34 cellular contexts compared by ENCODE assay signal in genomic region chr10:100319736-100320135, GRCh38. TPM values are rescaled to one million over a fixed set of nuclear protein-coding genes. Genes with fewer than 3 reads are reported as not detected.
DNase-seq lines count a peak whose midpoint lies in the region; TF ChIP-seq lines count a peak whose summit lies in the region.
"Had no signal": no experiment of that assay in that cellular context is flagged by ENCODE, and none has a peak within 500 bp of the region (broad histone marks: within the 10 kb centered on the region; RNA-seq: fewer than 3 reads in every experiment).

No MANE protein-coding gene starts in this region.

- H3K27ac ChIP-seq in dorsolateral prefrontal cortex = peak overlapping the region in 57 of 59 donors; percentile 22 to 94 (median 82)
- H3K27ac ChIP-seq: 22Rv1, breast epithelium, C4-2B, gastroesophageal sphincter, hepatocyte, ovary, right atrium auricular region, testis had no signal

- TF ChIP-seq CTCF in dorsolateral prefrontal cortex (IDR thresholded peaks at IDR 0.05 in 54 of 56, conservative IDR thresholded peaks at IDR 0.05 in 2 of 56; ENCODE audit: low read depth in 1 of 56, partially characterized antibody in 56 of 56) = peak in 1 of 56 donors; percentile 22

- DNase-seq in DMS53 (lab: John Stamatoyannopoulos, UW) = peak; percentile 22
- DNase-seq in DMS53 treated with DMSO at 0.1 percent for 48 hours (lab: John Stamatoyannopoulos, UW; ENCODE audit: unreplicated experiment) = no peak
- DNase-seq in NCI-H345 treated with DMSO at 0.1 percent for 48 hours (lab: John Stamatoyannopoulos, UW; ENCODE audit: unreplicated experiment) = peak; percentile 18
- no peak for DNase-seq in dorsolateral prefrontal cortex
- DNase-seq in superior temporal gyrus (ENCODE audit: extremely low spot score) = peak; percentile 88
- no peak for DNase-seq in NOMO-1 treated with dmso at 0.1 percent for 144 hours (lab: John Stamatoyannopoulos, UW; ENCODE audit: unreplicated experiment)
- DNase-seq in activated naive CD4-positive, alpha-beta T cell (lab: John Stamatoyannopoulos, UW) = no peak
- no peak for DNase-seq in cerebellum (ENCODE audit: low spot score)
- DNase-seq: activated B cell treated with CpG ODN at 0.5 μM for 24 hours; activated CD4-positive, alpha-beta T cell treated with anti-CD3 and anti-CD28 coated beads, Interleukin-2, amount 10 ng/mL, durations not matched to agents 7 days and 5 days; activated effector memory CD4-positive, alpha-beta T cell treated with Interleukin-2 at 50 U/mL for 16 hours; effector CD4-positive, alpha-beta T cell; KG1; left colon; mesenchymal stem cell; NCI-H1105 treated with DMSO at 0.1 percent for 48 hours; NCI-H82; ovary; RPMI8226; small intestine; stimulated activated naive B cell treated with anti-CD40 and anti-IgM and Interleukin-4, amounts not matched to agents 10 μg/mL and 1 μg/mL and 100 μg/mL, for 72 hours; T-helper 1 cell; testis had no signal

- peak overlapping the region in 1 of 59 donors; percentile 5 for H3K4me3 ChIP-seq in dorsolateral prefrontal cortex
- H3K4me3 ChIP-seq: breast epithelium, gastroesophageal sphincter, hepatocyte, ovary, right atrium auricular region, testis had no signal

- intact Hi-C loops in dorsolateral prefrontal cortex (cut with DNase I) = no loop called here

- peaks cover 0 to 11% (median 0%) of the 10 kb centered on the region in 45 donors for H3K27me3 ChIP-seq in dorsolateral prefrontal cortex
- H3K27me3 ChIP-seq: ovary, right atrium auricular region, testis had no signal

RNA-seq across cellular contexts. Expression of gene PKD2L1, which starts 10.3 kb away (rescaled TPM):
- 10 to 100 TPM in 9 of 120 experiments, 1 to 10 TPM in 108, under 1 TPM in 3; 0.25 to 18.1 (median 4.4) TPM for total RNA-seq in dorsolateral prefrontal cortex
- not detected for total RNA-seq in cerebellum
- total RNA-seq: activated B cell treated with CpG ODN at 0.5 μM for 24 hours; activated CD4-positive, alpha-beta T cell treated with anti-CD3 and anti-CD28 coated beads, Interleukin-2, amount 10 ng/mL, durations not matched to agents 7 days and 5 days; activated CD8-positive, alpha-beta memory T cell treated with anti-CD3 and anti-CD28 coated beads for 36 hours; gastroesophageal sphincter; H4; MCF 10A; neural crest cell; right atrium auricular region; SK-MEL-5 had no signal

RNA-seq across cellular contexts. Expression of gene SCD, which starts 27.3 kb away (rescaled TPM):
- total RNA-seq in dorsolateral prefrontal cortex (1,000 to 10,000 TPM in 2 of 120 experiments, 100 to 1,000 TPM in 118; 133 to 1,473 (median 374) TPM), cerebellum (91.2 TPM)

RNA-seq across cellular contexts. Expression of gene BLOC1S2, which starts 33.3 kb away (rescaled TPM):
- total RNA-seq in dorsolateral prefrontal cortex = 10 to 100 TPM; 29.3 to 92.1 (median 61.9) TPM
- 42.6 TPM for total RNA-seq in cerebellum

RNA-seq across cellular contexts. Expression of gene CWF19L1, which starts 52.3 kb away (rescaled TPM):
- total RNA-seq in dorsolateral prefrontal cortex (10 to 100 TPM; 15.0 to 36.9 (median 24.6) TPM), cerebellum (24.0 TPM)

Comparison
In these comparisons a context has a peak if more than half of its experiments do, and no peak if none do; other contexts are left out.
1. DNase-seq: peak in DMS53 (single experiment), NCI-H345 treated with DMSO at 0.1 percent for 48 hours (single experiment) and superior temporal gyrus (single experiment); none in DMS53 treated with DMSO at 0.1 percent for 48 hours (single experiment), dorsolateral prefrontal cortex (0 of 10), NOMO-1 treated with dmso at 0.1 percent for 144 hours (single experiment), activated naive CD4-positive, alpha-beta T cell (0 of 4) and cerebellum (single experiment).